1 cellular context compared by ENCODE assay signal in the genomic region with DNA sequence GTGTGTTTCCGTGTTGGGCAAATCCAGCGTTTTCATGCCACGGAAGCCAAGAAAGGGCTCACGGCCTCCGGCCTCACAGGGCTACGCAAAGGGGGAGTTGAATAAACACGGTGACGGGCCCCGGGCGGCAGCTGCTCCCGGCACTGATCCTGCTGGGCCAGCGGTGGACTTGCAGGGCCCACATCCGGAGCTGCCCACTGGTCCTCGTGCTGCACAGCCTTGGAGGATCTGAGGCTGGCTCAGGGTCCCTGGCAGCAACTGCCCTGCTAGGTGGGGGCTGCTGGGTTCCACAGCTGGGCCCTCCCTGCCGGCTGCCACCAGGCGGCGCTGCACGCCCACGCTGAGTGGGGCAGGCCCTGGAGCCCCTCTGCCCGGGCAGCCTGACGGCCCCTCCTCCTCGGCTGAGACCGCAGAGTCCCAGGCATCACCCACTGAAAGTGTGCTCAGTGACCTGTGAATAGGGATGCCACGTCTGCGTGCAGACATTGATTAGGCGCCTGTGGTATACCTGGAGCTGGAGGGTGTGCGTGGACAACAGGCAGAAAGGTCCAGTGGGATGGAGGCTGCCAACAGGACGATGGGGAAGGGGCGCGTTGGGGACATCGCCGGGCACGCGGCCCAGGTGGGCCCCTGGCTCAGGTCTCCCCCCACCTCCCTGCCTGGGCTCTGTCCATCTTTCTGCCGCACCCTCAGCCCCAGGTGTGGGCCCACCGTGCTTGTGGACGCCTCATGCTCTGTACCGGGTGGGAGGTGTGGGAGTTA.
TF ChIP-seq lines count a peak whose summit lies in the region.

No MANE protein-coding gene starts in this region.

TF ChIP-seq in HepG2, 621 proteins besides CTCF, POLR2A, EP300 and RAD21 (continued from another document):
- TF ChIP-seq, protein P1, sequence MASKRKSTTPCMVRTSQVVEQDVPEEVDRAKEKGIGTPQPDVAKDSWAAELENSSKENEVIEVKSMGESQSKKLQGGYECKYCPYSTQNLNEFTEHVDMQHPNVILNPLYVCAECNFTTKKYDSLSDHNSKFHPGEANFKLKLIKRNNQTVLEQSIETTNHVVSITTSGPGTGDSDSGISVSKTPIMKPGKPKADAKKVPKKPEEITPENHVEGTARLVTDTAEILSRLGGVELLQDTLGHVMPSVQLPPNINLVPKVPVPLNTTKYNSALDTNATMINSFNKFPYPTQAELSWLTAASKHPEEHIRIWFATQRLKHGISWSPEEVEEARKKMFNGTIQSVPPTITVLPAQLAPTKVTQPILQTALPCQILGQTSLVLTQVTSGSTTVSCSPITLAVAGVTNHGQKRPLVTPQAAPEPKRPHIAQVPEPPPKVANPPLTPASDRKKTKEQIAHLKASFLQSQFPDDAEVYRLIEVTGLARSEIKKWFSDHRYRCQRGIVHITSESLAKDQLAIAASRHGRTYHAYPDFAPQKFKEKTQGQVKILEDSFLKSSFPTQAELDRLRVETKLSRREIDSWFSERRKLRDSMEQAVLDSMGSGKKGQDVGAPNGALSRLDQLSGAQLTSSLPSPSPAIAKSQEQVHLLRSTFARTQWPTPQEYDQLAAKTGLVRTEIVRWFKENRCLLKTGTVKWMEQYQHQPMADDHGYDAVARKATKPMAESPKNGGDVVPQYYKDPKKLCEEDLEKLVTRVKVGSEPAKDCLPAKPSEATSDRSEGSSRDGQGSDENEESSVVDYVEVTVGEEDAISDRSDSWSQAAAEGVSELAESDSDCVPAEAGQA (IDR thresholded peaks at IDR 0.05; ENCODE audit: low read depth), result peak; percentile 51; the same call in 1 of the 2 replicates
- TF ChIP-seq, protein P1 (CRISPR knock-in tag; IDR thresholded peaks at IDR 0.05; ENCODE audit: borderline replicate concordance), result no peak
- no peak for TF ChIP-seq SMARCE1 (IDR thresholded peaks at IDR 0.05; ENCODE audit: borderline replicate concordance)
